Comparison of ENCODE assay signal across 8 cellular contexts in the genomic region with DNA sequence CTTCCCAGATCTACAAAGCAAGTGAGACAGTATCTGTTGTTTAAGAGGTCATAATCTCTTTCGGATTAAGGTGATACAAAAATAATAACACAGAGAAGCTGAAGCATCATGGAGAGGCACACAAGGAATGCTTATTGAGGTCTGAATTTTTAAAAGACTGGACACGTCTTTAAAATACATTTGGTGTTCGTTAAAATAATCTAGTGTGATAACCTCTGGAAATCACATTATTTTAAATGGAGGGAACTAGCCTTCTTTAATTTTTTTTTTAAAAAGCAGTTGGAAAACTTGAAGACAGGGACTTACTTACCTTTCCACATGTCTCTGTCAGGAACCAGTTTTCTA. TPM values are rescaled to one million over a fixed set of nuclear protein-coding genes. Genes with fewer than 3 reads are reported as not detected.
A peak's percentile ranks its signal among the peaks of the same experiment; 100 is the strongest.
DNase-seq lines count a peak whose midpoint lies in the region; ATAC-seq and TF ChIP-seq lines count a peak whose summit lies in the region.

No MANE protein-coding gene starts in this region.

- H3K4me3 ChIP-seq in HFF-Myc (replicated peaks; ENCODE audit: low read depth, low read length) (peak overlapping the region; percentile 84), retinal pigment epithelial cell (ENCODE audit: low read length) (peak overlapping the region; percentile 84)

- POLR2A ChIA-PET in WTC11 (lab: Charles Lee): interaction anchor here (1.3 kb wide), 1 partner anchor 61 kb away, joined by 3 read pairs; no protein-coding TSS in a partner anchor

- peak overlapping the region; percentile 95 for H3K4me3 Mint-ChIP-seq in WTC11

- peaks cover 20% of the 10 kb centered on the region for H3K27me3 Mint-ChIP-seq in WTC11 (ENCODE audit: low read depth)

- H3K27me3 ChIP-seq in foreskin keratinocyte: no peaks in the 10 kb centered on the region

- peak overlapping the region; percentile 72 for H3K27ac ChIP-seq in foreskin keratinocyte

- peak overlapping the region; percentile 98 for H3K27ac Mint-ChIP-seq in WTC11

- H3K36me3 Mint-ChIP-seq in WTC11: peaks cover 23% of the 10 kb centered on the region

- TF ChIP-seq CTCF in HFF-Myc (IDR thresholded peaks at IDR 0.05; ENCODE audit: low read depth, low read length, missing control alignments) (no peak), WTC11 (IDR thresholded peaks at IDR 0.05) (no peak), foreskin keratinocyte (conservative IDR thresholded peaks at IDR 0.05) (no peak), retinal pigment epithelial cell (conservative IDR thresholded peaks at IDR 0.05; ENCODE audit: low read depth, low read length) (no peak)

- DNase-seq in HFF-Myc (ENCODE audit: extremely low read depth, low read depth) (no peak), WTC11 (ENCODE audit: low spot score) (no peak), foreskin keratinocyte (no peak), retinal pigment epithelial cell (ENCODE audit: low read depth) (no peak), AG08395 (ENCODE audit: low spot score) (no peak)
- no peak for DNase-seq in effector CD4-positive, alpha-beta T cell

- H3K4me1 ChIP-seq in foreskin keratinocyte: peaks cover 19% of the 10 kb centered on the region

- CTCF ChIA-PET in WTC11 (lab: Charles Lee): interaction anchor here (0.9 to 5.0 kb wide), 5 partner anchors 58 to 163 kb away, joined by 3 to 51 read pairs (median 11); no protein-coding TSS in a partner anchor

- H3K9me3 Mint-ChIP-seq in WTC11: peaks cover 26% of the 10 kb centered on the region

- H3K4me1 Mint-ChIP-seq in WTC11: peaks cover 26% of the 10 kb centered on the region

- ATAC-seq in WTC11: no peak
- ATAC-seq in foreskin keratinocyte: no peak
- ATAC-seq in HG03045 (IDR thresholded peaks at IDR 0.05; ENCODE audit: unreplicated experiment): no peak
- ATAC-seq in GM21619 (IDR thresholded peaks at IDR 0.05; ENCODE audit: unreplicated experiment): no peak

TF ChIP-seq in WTC11, 78 proteins besides CTCF, POLR2A, EP300 and RAD21 (continues in another document):
- TF ChIP-seq, protein P1, sequence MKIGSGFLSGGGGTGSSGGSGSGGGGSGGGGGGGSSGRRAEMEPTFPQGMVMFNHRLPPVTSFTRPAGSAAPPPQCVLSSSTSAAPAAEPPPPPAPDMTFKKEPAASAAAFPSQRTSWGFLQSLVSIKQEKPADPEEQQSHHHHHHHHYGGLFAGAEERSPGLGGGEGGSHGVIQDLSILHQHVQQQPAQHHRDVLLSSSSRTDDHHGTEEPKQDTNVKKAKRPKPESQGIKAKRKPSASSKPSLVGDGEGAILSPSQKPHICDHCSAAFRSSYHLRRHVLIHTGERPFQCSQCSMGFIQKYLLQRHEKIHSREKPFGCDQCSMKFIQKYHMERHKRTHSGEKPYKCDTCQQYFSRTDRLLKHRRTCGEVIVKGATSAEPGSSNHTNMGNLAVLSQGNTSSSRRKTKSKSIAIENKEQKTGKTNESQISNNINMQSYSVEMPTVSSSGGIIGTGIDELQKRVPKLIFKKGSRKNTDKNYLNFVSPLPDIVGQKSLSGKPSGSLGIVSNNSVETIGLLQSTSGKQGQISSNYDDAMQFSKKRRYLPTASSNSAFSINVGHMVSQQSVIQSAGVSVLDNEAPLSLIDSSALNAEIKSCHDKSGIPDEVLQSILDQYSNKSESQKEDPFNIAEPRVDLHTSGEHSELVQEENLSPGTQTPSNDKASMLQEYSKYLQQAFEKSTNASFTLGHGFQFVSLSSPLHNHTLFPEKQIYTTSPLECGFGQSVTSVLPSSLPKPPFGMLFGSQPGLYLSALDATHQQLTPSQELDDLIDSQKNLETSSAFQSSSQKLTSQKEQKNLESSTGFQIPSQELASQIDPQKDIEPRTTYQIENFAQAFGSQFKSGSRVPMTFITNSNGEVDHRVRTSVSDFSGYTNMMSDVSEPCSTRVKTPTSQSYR (CRISPR knock-in tag; IDR thresholded peaks at IDR 0.05): no peak
- no peak for TF ChIP-seq MXD4 (CRISPR knock-in tag; IDR thresholded peaks at IDR 0.05; ENCODE audit: borderline replicate concordance)
- no peak for TF ChIP-seq TP53 (CRISPR knock-in tag; IDR thresholded peaks at IDR 0.05)
- TF ChIP-seq, protein P2, sequence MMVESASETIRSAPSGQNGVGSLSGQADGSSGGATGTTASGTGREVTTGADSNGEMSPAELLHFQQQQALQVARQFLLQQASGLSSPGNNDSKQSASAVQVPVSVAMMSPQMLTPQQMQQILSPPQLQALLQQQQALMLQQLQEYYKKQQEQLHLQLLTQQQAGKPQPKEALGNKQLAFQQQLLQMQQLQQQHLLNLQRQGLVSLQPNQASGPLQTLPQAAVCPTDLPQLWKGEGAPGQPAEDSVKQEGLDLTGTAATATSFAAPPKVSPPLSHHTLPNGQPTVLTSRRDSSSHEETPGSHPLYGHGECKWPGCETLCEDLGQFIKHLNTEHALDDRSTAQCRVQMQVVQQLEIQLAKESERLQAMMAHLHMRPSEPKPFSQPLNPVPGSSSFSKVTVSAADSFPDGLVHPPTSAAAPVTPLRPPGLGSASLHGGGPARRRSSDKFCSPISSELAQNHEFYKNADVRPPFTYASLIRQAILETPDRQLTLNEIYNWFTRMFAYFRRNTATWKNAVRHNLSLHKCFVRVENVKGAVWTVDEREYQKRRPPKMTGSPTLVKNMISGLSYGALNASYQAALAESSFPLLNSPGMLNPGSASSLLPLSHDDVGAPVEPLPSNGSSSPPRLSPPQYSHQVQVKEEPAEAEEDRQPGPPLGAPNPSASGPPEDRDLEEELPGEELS (CRISPR knock-in tag; IDR thresholded peaks at IDR 0.05): no peak
- TF ChIP-seq NR3C1 (CRISPR knock-in tag; conservative IDR thresholded peaks at IDR 0.05; ENCODE audit: low read depth): no peak
- TF ChIP-seq ATF1 (CRISPR knock-in tag; IDR thresholded peaks at IDR 0.05): no peak
- no peak for TF ChIP-seq SMAD4 (CRISPR knock-in tag; IDR thresholded peaks at IDR 0.05)
- TF ChIP-seq NFE2L1 (CRISPR knock-in tag; IDR thresholded peaks at IDR 0.05): no peak
- no peak for TF ChIP-seq GRHL2 (CRISPR knock-in tag; IDR thresholded peaks at IDR 0.05; ENCODE audit: insufficient replicate concordance, severe bottlenecking)
- TF ChIP-seq ZNF317 (CRISPR knock-in tag; IDR thresholded peaks at IDR 0.05; ENCODE audit: borderline replicate concordance, low read depth): no peak
- no peak for TF ChIP-seq JUN (CRISPR knock-in tag; IDR thresholded peaks at IDR 0.05)
- TF ChIP-seq EMX1 (CRISPR knock-in tag; IDR thresholded peaks at IDR 0.05): no peak
- TF ChIP-seq, protein P3, sequence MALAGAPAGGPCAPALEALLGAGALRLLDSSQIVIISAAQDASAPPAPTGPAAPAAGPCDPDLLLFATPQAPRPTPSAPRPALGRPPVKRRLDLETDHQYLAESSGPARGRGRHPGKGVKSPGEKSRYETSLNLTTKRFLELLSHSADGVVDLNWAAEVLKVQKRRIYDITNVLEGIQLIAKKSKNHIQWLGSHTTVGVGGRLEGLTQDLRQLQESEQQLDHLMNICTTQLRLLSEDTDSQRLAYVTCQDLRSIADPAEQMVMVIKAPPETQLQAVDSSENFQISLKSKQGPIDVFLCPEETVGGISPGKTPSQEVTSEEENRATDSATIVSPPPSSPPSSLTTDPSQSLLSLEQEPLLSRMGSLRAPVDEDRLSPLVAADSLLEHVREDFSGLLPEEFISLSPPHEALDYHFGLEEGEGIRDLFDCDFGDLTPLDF (CRISPR knock-in tag; IDR thresholded peaks at IDR 0.05): no peak
- TF ChIP-seq, protein P4, sequence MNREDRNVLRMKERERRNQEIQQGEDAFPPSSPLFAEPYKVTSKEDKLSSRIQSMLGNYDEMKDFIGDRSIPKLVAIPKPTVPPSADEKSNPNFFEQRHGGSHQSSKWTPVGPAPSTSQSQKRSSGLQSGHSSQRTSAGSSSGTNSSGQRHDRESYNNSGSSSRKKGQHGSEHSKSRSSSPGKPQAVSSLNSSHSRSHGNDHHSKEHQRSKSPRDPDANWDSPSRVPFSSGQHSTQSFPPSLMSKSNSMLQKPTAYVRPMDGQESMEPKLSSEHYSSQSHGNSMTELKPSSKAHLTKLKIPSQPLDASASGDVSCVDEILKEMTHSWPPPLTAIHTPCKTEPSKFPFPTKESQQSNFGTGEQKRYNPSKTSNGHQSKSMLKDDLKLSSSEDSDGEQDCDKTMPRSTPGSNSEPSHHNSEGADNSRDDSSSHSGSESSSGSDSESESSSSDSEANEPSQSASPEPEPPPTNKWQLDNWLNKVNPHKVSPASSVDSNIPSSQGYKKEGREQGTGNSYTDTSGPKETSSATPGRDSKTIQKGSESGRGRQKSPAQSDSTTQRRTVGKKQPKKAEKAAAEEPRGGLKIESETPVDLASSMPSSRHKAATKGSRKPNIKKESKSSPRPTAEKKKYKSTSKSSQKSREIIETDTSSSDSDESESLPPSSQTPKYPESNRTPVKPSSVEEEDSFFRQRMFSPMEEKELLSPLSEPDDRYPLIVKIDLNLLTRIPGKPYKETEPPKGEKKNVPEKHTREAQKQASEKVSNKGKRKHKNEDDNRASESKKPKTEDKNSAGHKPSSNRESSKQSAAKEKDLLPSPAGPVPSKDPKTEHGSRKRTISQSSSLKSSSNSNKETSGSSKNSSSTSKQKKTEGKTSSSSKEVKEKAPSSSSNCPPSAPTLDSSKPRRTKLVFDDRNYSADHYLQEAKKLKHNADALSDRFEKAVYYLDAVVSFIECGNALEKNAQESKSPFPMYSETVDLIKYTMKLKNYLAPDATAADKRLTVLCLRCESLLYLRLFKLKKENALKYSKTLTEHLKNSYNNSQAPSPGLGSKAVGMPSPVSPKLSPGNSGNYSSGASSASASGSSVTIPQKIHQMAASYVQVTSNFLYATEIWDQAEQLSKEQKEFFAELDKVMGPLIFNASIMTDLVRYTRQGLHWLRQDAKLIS (CRISPR knock-in tag; IDR thresholded peaks at IDR 0.05; ENCODE audit: borderline replicate concordance): no peak
- TF ChIP-seq SP1 (CRISPR knock-in tag; conservative IDR thresholded peaks at IDR 0.05): no peak
- TF ChIP-seq ZNF416 (CRISPR knock-in tag; IDR thresholded peaks at IDR 0.05): no peak
- TF ChIP-seq FOXP1 (CRISPR knock-in tag; IDR thresholded peaks at IDR 0.05; ENCODE audit: borderline replicate concordance): no peak
- TF ChIP-seq, protein P5, sequence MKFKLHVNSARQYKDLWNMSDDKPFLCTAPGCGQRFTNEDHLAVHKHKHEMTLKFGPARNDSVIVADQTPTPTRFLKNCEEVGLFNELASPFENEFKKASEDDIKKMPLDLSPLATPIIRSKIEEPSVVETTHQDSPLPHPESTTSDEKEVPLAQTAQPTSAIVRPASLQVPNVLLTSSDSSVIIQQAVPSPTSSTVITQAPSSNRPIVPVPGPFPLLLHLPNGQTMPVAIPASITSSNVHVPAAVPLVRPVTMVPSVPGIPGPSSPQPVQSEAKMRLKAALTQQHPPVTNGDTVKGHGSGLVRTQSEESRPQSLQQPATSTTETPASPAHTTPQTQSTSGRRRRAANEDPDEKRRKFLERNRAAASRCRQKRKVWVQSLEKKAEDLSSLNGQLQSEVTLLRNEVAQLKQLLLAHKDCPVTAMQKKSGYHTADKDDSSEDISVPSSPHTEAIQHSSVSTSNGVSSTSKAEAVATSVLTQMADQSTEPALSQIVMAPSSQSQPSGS (CRISPR knock-in tag; IDR thresholded peaks at IDR 0.05; ENCODE audit: borderline replicate concordance, low read depth): no peak
- no peak for TF ChIP-seq ZNF121 (CRISPR knock-in tag; IDR thresholded peaks at IDR 0.05)

RNA-seq across cellular contexts. Expression of a gene that starts 1.9 kb away (rescaled TPM):
- total RNA-seq in WTC11 (2021) (12.6 to 13.2 TPM (median 12.7 TPM) in 3 replicates), foreskin keratinocyte (22.5 and 23.6 TPM in 2 replicates)
- polyA plus RNA-seq in foreskin keratinocyte: 9.2 and 10.7 TPM in 2 replicates
